13 cellular contexts compared by ENCODE assay signal in genomic region chr22:23313791-23314567, GRCh38.
"Had no signal": no experiment of that assay in that cellular context is flagged by ENCODE, and none has a peak within 500 bp of the region (broad histone marks: within the 10 kb centered on the region; RNA-seq: fewer than 3 reads in every experiment).

No MANE protein-coding gene starts in this region.

- H3K27ac ChIP-seq: left ventricle myocardium inferior, tibial artery had no signal

- H3K4me1 Mint-ChIP-seq: memory B cell had no signal

- H3K9me3 Mint-ChIP-seq: memory B cell; natural killer cell treated with Interleukin-12 subunit alpha and Interleukin-12 subunit beta and Interleukin-15 and Interleukin-18, amount 100 ng/mL, for 72 hours had no signal

- H3K27ac Mint-ChIP-seq: activated CD8-positive, alpha-beta memory T cell treated with anti-CD3 and anti-CD28 coated beads, Interleukin-2, amount 10 ng/mL, durations not matched to agents 7 days and 5 days; memory B cell; natural killer cell treated with Interleukin-12 subunit alpha and Interleukin-12 subunit beta and Interleukin-15 and Interleukin-18, amount 100 ng/mL, for 72 hours had no signal

- H3K4me3 Mint-ChIP-seq: activated CD8-positive, alpha-beta memory T cell treated with anti-CD3 and anti-CD28 coated beads, Interleukin-2, amount 10 ng/mL, durations not matched to agents 7 days and 5 days; memory B cell; natural killer cell treated with Interleukin-12 subunit alpha and Interleukin-12 subunit beta and Interleukin-15 and Interleukin-18, amount 100 ng/mL, for 72 hours had no signal

- DNase-seq: activated CD4-positive, alpha-beta T cell treated with anti-CD3 and anti-CD28 coated beads, Interleukin-2, amount 50 U/mL, for 48 hours; activated CD8-positive, alpha-beta memory T cell treated with anti-CD3 and anti-CD28 coated beads, Interleukin-2, amount 10 ng/mL, durations not matched to agents 7 days and 5 days; activated gamma-delta T cell; activated T-cell treated with anti-CD3 and anti-CD28 coated beads, Interleukin-2, amount 50 U/mL, for 48 hours; dorsolateral prefrontal cortex; hippocampal formation; left ventricle myocardium inferior; stimulated activated CD4-positive, alpha-beta T cell treated with anti-CD3 and anti-CD28 coated beads, Interleukin-12 subunit alpha, Interleukin-12 subunit beta, amount 100 ng/mL, for 4 hours; stimulated activated CD4-positive, alpha-beta T cell treated with anti-CD3 and anti-CD28 coated beads, Interleukin-2, amount 100 ng/mL, for 24 hours; tibial artery had no signal

- H3K4me1 ChIP-seq: left ventricle myocardium inferior had no signal

- H3K36me3 Mint-ChIP-seq: activated CD8-positive, alpha-beta memory T cell treated with anti-CD3 and anti-CD28 coated beads, Interleukin-2, amount 10 ng/mL, durations not matched to agents 7 days and 5 days; natural killer cell treated with Interleukin-12 subunit alpha and Interleukin-12 subunit beta and Interleukin-15 and Interleukin-18, amount 100 ng/mL, for 72 hours had no signal

- H3K9me3 ChIP-seq: left ventricle myocardium inferior, tibial artery had no signal

- H3K4me3 ChIP-seq: dorsolateral prefrontal cortex, left ventricle myocardium inferior, tibial artery had no signal

- H3K27me3 ChIP-seq: dorsolateral prefrontal cortex, tibial artery had no signal

- ATAC-seq: activated CD8-positive, alpha-beta memory T cell treated with anti-CD3 and anti-CD28 coated beads, Interleukin-2, amount 10 ng/mL, durations not matched to agents 7 days and 5 days; esophagus mucosa; natural killer cell treated with Interleukin-12 subunit alpha and Interleukin-12 subunit beta and Interleukin-15 and Interleukin-18, amount 100 ng/mL, for 72 hours had no signal

- H3K27me3 Mint-ChIP-seq: activated CD8-positive, alpha-beta memory T cell treated with anti-CD3 and anti-CD28 coated beads, Interleukin-2, amount 10 ng/mL, durations not matched to agents 7 days and 5 days; memory B cell; natural killer cell treated with Interleukin-12 subunit alpha and Interleukin-12 subunit beta and Interleukin-15 and Interleukin-18, amount 100 ng/mL, for 72 hours had no signal
